ENCODE assay signal across 1 cellular context in the genomic region with DNA sequence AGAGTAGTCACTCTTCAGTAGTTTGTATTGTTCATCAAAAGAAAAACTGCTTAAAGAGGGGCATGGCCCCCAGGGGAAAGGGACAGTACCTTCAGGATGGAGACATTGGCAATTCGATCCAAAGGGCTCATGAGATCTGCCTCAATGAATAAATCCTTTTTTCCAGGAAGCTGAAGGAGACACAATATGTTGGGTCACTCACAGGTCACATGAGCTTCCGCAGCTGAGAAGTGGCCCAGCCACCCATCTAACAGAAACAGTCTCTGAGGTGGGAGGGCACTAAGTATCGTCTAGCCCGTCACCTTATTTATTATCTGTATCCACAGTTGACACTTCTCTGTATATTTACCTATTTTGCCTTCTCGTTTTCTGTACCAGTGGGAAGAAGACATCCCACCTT.
TF ChIP-seq lines count a peak whose summit lies in the region.

No MANE protein-coding gene starts in this region.

TF ChIP-seq in K562, 482 proteins besides CTCF, POLR2A, EP300 and RAD21:
- 0 out of 2 replicates have a peak, but pooled peaks have one; percentile 23 for TF ChIP-seq CBFA2T3 (IDR thresholded peaks at IDR 0.05)
- TF ChIP-seq, protein P1, sequence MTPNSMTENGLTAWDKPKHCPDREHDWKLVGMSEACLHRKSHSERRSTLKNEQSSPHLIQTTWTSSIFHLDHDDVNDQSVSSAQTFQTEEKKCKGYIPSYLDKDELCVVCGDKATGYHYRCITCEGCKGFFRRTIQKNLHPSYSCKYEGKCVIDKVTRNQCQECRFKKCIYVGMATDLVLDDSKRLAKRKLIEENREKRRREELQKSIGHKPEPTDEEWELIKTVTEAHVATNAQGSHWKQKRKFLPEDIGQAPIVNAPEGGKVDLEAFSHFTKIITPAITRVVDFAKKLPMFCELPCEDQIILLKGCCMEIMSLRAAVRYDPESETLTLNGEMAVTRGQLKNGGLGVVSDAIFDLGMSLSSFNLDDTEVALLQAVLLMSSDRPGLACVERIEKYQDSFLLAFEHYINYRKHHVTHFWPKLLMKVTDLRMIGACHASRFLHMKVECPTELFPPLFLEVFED (CRISPR knock-in tag; conservative IDR thresholded peaks at IDR 0.05), result no peak
- no peak for TF ChIP-seq LEF1 (IDR thresholded peaks at IDR 0.05)
- TF ChIP-seq, protein P2, sequence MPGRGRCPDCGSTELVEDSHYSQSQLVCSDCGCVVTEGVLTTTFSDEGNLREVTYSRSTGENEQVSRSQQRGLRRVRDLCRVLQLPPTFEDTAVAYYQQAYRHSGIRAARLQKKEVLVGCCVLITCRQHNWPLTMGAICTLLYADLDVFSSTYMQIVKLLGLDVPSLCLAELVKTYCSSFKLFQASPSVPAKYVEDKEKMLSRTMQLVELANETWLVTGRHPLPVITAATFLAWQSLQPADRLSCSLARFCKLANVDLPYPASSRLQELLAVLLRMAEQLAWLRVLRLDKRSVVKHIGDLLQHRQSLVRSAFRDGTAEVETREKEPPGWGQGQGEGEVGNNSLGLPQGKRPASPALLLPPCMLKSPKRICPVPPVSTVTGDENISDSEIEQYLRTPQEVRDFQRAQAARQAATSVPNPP (IDR thresholded peaks at IDR 0.05; ENCODE audit: borderline replicate concordance, insufficient read depth, insufficient read length), result no peak
- TF ChIP-seq, protein P3, sequence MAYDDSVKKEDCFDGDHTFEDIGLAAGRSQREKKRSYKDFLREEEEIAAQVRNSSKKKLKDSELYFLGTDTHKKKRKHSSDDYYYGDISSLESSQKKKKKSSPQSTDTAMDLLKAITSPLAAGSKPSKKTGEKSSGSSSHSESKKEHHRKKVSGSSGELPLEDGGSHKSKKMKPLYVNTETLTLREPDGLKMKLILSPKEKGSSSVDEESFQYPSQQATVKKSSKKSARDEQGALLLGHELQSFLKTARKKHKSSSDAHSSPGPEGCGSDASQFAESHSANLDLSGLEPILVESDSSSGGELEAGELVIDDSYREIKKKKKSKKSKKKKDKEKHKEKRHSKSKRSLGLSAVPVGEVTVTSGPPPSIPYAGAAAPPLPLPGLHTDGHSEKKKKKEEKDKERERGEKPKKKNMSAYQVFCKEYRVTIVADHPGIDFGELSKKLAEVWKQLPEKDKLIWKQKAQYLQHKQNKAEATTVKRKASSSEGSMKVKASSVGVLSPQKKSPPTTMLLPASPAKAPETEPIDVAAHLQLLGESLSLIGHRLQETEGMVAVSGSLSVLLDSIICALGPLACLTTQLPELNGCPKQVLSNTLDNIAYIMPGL (CRISPR knock-in tag; IDR thresholded peaks at IDR 0.05), result no peak
- TF ChIP-seq KDM5B (IDR thresholded peaks at IDR 0.05; ENCODE audit: insufficient replicate concordance, low read depth, low read length), result no peak
- TF ChIP-seq MEF2A (IDR thresholded peaks at IDR 0.05; ENCODE audit: control insufficient read depth, low read depth, low read length), result no peak
- TF ChIP-seq ZNF707 (CRISPR knock-in tag; conservative IDR thresholded peaks at IDR 0.05), result no peak
- 0 out of 2 replicates have a peak, but pooled peaks have one; percentile 15 for TF ChIP-seq CBFA2T2 (conservative IDR thresholded peaks at IDR 0.05)
- TF ChIP-seq, protein P4, sequence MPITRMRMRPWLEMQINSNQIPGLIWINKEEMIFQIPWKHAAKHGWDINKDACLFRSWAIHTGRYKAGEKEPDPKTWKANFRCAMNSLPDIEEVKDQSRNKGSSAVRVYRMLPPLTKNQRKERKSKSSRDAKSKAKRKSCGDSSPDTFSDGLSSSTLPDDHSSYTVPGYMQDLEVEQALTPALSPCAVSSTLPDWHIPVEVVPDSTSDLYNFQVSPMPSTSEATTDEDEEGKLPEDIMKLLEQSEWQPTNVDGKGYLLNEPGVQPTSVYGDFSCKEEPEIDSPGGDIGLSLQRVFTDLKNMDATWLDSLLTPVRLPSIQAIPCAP (CRISPR knock-in tag; IDR thresholded peaks at IDR 0.05; ENCODE audit: borderline replicate concordance), result no peak
- TF ChIP-seq BHLHE40 (IDR thresholded peaks at IDR 0.05; ENCODE audit: low read length), result peak; percentile 45
- TF ChIP-seq ETV6 (IDR thresholded peaks at IDR 0.05; ENCODE audit: borderline replicate concordance in 1 of 2, low read depth in 2 of 2, low read length in 1 of 2), result no peak
- TF ChIP-seq ETV6 (CRISPR knock-in tag; IDR thresholded peaks at IDR 0.05; ENCODE audit: borderline replicate concordance), result no peak
- TF ChIP-seq SOX6 (IDR thresholded peaks at IDR 0.05), result no peak
- TF ChIP-seq CBFB (CRISPR knock-in tag; IDR thresholded peaks at IDR 0.05), result no peak
- TF ChIP-seq ZNF431 (CRISPR knock-in tag; IDR thresholded peaks at IDR 0.05), result no peak
- TF ChIP-seq GABPB1 (CRISPR knock-in tag; IDR thresholded peaks at IDR 0.05), result no peak
- TF ChIP-seq, protein P5, sequence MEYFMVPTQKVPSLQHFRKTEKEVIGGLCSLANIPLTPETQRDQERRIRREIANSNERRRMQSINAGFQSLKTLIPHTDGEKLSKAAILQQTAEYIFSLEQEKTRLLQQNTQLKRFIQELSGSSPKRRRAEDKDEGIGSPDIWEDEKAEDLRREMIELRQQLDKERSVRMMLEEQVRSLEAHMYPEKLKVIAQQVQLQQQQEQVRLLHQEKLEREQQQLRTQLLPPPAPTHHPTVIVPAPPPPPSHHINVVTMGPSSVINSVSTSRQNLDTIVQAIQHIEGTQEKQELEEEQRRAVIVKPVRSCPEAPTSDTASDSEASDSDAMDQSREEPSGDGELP (CRISPR knock-in tag; IDR thresholded peaks at IDR 0.05; ENCODE audit: borderline replicate concordance), result peak; percentile 28; the same call in 1 of the 2 replicates
- no peak for TF ChIP-seq ZFX (CRISPR knock-in tag; IDR thresholded peaks at IDR 0.05)
- peak; percentile 13 for TF ChIP-seq DACH1 (IDR thresholded peaks at IDR 0.05; ENCODE audit: partially characterized antibody)
- TF ChIP-seq, protein P6, sequence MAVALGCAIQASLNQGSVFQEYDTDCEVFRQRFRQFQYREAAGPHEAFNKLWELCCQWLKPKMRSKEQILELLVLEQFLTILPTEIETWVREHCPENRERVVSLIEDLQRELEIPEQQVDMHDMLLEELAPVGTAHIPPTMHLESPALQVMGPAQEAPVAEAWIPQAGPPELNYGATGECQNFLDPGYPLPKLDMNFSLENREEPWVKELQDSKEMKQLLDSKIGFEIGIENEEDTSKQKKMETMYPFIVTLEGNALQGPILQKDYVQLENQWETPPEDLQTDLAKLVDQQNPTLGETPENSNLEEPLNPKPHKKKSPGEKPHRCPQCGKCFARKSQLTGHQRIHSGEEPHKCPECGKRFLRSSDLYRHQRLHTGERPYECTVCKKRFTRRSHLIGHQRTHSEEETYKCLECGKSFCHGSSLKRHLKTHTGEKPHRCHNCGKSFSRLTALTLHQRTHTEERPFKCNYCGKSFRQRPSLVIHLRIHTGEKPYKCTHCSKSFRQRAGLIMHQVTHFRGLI (CRISPR knock-in tag; IDR thresholded peaks at IDR 0.05), result no peak
